8 cellular contexts compared by ENCODE assay signal in genomic region chr22:50342651-50343540, GRCh38. TPM values are rescaled to one million over a fixed set of nuclear protein-coding genes. Genes with fewer than 3 reads are reported as not detected.
DNase-seq lines count a peak whose midpoint lies in the region; ATAC-seq and TF ChIP-seq lines count a peak whose summit lies in the region.

Gene PPP6R2 (plus strand): TSS chr22:50343327. CDS start chr22:50393909, 50,582 bp downstream.

- H3K36me3 Mint-ChIP-seq in IgD-negative memory B cell (no peaks in the 10 kb centered on the region), type B pancreatic cell (no peaks in the 10 kb centered on the region)
- no peaks in the 10 kb centered on the region for H3K36me3 Mint-ChIP-seq in activated naive CD8-positive, alpha-beta T cell treated with anti-CD3 and anti-CD28 coated beads, Interleukin-2, amount 50 U/mL, for 24 hours (ENCODE audit: low read depth)

- WGBS in heart left ventricle, 4 donors = 0 to 2% (median 0%) methylated on average over 15 to 87 of the region's 87 CpGs

- peak within 1 kb of the TSS; percentile 61 to 100 (median 86) for H3K4me3 ChIP-seq in heart left ventricle

- TF ChIP-seq CTCF in heart left ventricle (IDR thresholded peaks at IDR 0.05) (peak in 3 of 12 donors; percentile 2 to 35 (median 22)), type B pancreatic cell (conservative IDR thresholded peaks at IDR 0.05) (peak; percentile 55)

- H3K9me3 Mint-ChIP-seq in IgD-negative memory B cell (no peaks in the 10 kb centered on the region), type B pancreatic cell (no peaks in the 10 kb centered on the region)
- no peaks in the 10 kb centered on the region for H3K9me3 Mint-ChIP-seq in activated naive CD8-positive, alpha-beta T cell treated with anti-CD3 and anti-CD28 coated beads, Interleukin-2, amount 50 U/mL, for 24 hours

- peak; percentile 24 for DNase-seq in DMS114 treated with DMSO at 0.1 percent for 48 hours (lab: John Stamatoyannopoulos, UW; ENCODE audit: unreplicated experiment)
- DNase-seq in SW480 (ENCODE audit: low spot score) = peak; percentile 54
- peak; percentile 92 for DNase-seq in activated naive CD8-positive, alpha-beta T cell treated with anti-CD3 and anti-CD28 coated beads, Interleukin-2, amount 50 U/mL, for 24 hours
- peak; percentile 84 to 94 (median 89) for DNase-seq in heart left ventricle
- DNase-seq in posterior vena cava (ENCODE audit: low spot score) = peak; percentile 96
- DNase-seq in type B pancreatic cell (ENCODE audit: extremely low spot score, unreplicated experiment) = peak; percentile 91

- H3K27me3 Mint-ChIP-seq in IgD-negative memory B cell = no peaks in the 10 kb centered on the region
- no peaks in the 10 kb centered on the region for H3K27me3 Mint-ChIP-seq in activated naive CD8-positive, alpha-beta T cell treated with anti-CD3 and anti-CD28 coated beads, Interleukin-2, amount 50 U/mL, for 24 hours
- no peaks in the 10 kb centered on the region for H3K27me3 Mint-ChIP-seq in type B pancreatic cell

- no peaks in the 10 kb centered on the region for H3K27me3 ChIP-seq in heart left ventricle

- ATAC-seq in GM21423 (IDR thresholded peaks at IDR 0.05; ENCODE audit: unreplicated experiment) (peak; percentile 66), heart left ventricle (peak; percentile 85 to 95 (median 90))
- peak; percentile 85 for ATAC-seq in activated naive CD8-positive, alpha-beta T cell treated with anti-CD3 and anti-CD28 coated beads, Interleukin-2, amount 50 U/mL, for 24 hours

- H3K4me3 Mint-ChIP-seq in IgD-negative memory B cell (peak within 1 kb of the TSS; percentile 81 to 95 (median 92)), type B pancreatic cell (peak within 1 kb of the TSS; percentile 90)
- peak within 1 kb of the TSS; percentile 78 for H3K4me3 Mint-ChIP-seq in activated naive CD8-positive, alpha-beta T cell treated with anti-CD3 and anti-CD28 coated beads, Interleukin-2, amount 50 U/mL, for 24 hours

- H3K36me3 ChIP-seq in heart left ventricle = peaks cover 0 to 1% (median 0%) of the 10 kb centered on the region in 9 donors

- no peaks in the 10 kb centered on the region for H3K9me3 ChIP-seq in heart left ventricle

- intact Hi-C loops in heart left ventricle (cut with DNase I) = loop anchor here (1.0 to 10.0 kb wide), 8 partner anchors 16 to 196 kb away; partner anchors contain the start of genes HDAC10 (in 6 of the 10), MAPK11 (in 5 of the 10), TUBGCP6 (in 2 of the 10) and DENND6B (in 1 of the 10)
- intact Hi-C loops in posterior vena cava (cut with DNase I) = loop anchor here (2.0 to 5.0 kb wide), 3 partner anchors 66 to 91 kb away; partner anchors contain the start of gene HDAC10 (in 1 of the 2)

- H3K27ac ChIP-seq in heart left ventricle = peak within 1 kb of the TSS; percentile 21 to 92 (median 79)

- peak within 1 kb of the TSS; percentile 88 to 97 (median 90) for H3K27ac Mint-ChIP-seq in IgD-negative memory B cell
- H3K27ac Mint-ChIP-seq in activated naive CD8-positive, alpha-beta T cell treated with anti-CD3 and anti-CD28 coated beads, Interleukin-2, amount 50 U/mL, for 24 hours = peak within 1 kb of the TSS; percentile 83
- H3K27ac Mint-ChIP-seq in type B pancreatic cell = peak within 1 kb of the TSS; percentile 92

- peak in 1 of 2 donors; percentile 58 for TF ChIP-seq POLR2A in heart left ventricle (IDR thresholded peaks at IDR 0.05)

- peaks cover 0 to 22% (median 9%) of the 10 kb centered on the region in 12 donors for H3K4me1 ChIP-seq in heart left ventricle

- H3K4me1 Mint-ChIP-seq in IgD-negative memory B cell (peaks cover 1 to 11% (median 3%) of the 10 kb centered on the region in 3 donors), type B pancreatic cell (ENCODE audit: unreplicated experiment) (peaks cover 5% of the 10 kb centered on the region)
- H3K4me1 Mint-ChIP-seq in activated naive CD8-positive, alpha-beta T cell treated with anti-CD3 and anti-CD28 coated beads, Interleukin-2, amount 50 U/mL, for 24 hours = peaks cover 12% of the 10 kb centered on the region

RNA-seq across cellular contexts. Expression of gene PPP6R2, which starts in this region (rescaled TPM):
- 27.0 TPM for polyA plus RNA-seq in IgD-negative memory B cell
- total RNA-seq in heart left ventricle = 10 to 100 TPM; 31.6 to 68.1 (median 41.5) TPM
- 10 to 100 TPM; 29.6 to 42.4 TPM for polyA plus RNA-seq in heart left ventricle
- total RNA-seq in posterior vena cava = 10 to 100 TPM; 35.3 to 36.0 TPM
- total RNA-seq in type B pancreatic cell (ENCODE audit: low replicate concordance) = 56.4 and 62.8 TPM in 2 replicates

Comparison
In these comparisons a context has a peak if more than half of its experiments do, and no peak if none do; other contexts are left out.
1. Peak in every context shown above with its lines: DNase-seq, ATAC-seq, H3K4me3 ChIP-seq and H3K27ac ChIP-seq.
2. DNase-seq: peak in every context shown above with its lines; median percentile 96 in posterior vena cava; 92 in activated naive CD8-positive, alpha-beta T cell treated with anti-CD3 and anti-CD28 coated beads, Interleukin-2, amount 50 U/mL, for 24 hours; 91 in type B pancreatic cell; 89 in heart left ventricle; 54 in SW480; 24 in DMS114 treated with DMSO at 0.1 percent for 48 hours.